ENCODE assay signal across 18 cellular contexts in genomic region chr10:92969151-92969550, GRCh38.
DNase-seq lines count a peak whose midpoint lies in the region; ATAC-seq and TF ChIP-seq lines count a peak whose summit lies in the region.
"Had no signal": no experiment of that assay in that cellular context is flagged by ENCODE, and none has a peak within 500 bp of the region (broad histone marks: within the 10 kb centered on the region; RNA-seq: fewer than 3 reads in every experiment).

No MANE protein-coding gene starts in this region.

- peak overlapping the region; percentile 33; the same call in 1 of the 2 replicates for H3K4ac ChIP-seq in IMR-90 (ENCODE audit: low read depth, low read length)

- H3K9me3 ChIP-seq in IMR-90 (ENCODE audit: control insufficient read depth, insufficient read depth, low read length), result no peaks in the 10 kb centered on the region
- H3K9me3 ChIP-seq in HAP-1, result no peaks in the 10 kb centered on the region
- H3K9me3 ChIP-seq: A549, BE2C, Peyer's patch had no signal

- WGBS in IMR-90 (ENCODE audit: extremely low coverage in 2 of 2, insufficient read length in 1 of 2), 2 experiments, result no CpG with 5 or more reads among the region's 1 CpG

- peak overlapping the region; percentile 33; the same call in 2 of the 3 replicates for H2BK15ac ChIP-seq in IMR-90 (ENCODE audit: low read depth, low read length)

- POLR2A ChIA-PET in IMR-90 (lab: Charles Lee; ENCODE audit: unreplicated experiment), result no interaction called here

- H3K18ac ChIP-seq in IMR-90 (ENCODE audit: low read depth, low read length), result peak overlapping the region; percentile 15; the same call in 1 of the 2 replicates

- no peak overlapping the region for H4K91ac ChIP-seq in IMR-90 (ENCODE audit: insufficient read depth, low read depth, low read length)

- H3K36me3 ChIP-seq in IMR-90 (ENCODE audit: control insufficient read depth, insufficient read depth, low read length) (no peaks in the 10 kb centered on the region), HAP-1 (replicated peaks) (peaks cover 10% of the 10 kb centered on the region)
- H3K36me3 ChIP-seq: BE2C, Peyer's patch had no signal

- no peak for TF ChIP-seq RAD21 in IMR-90 (IDR thresholded peaks at IDR 0.05; ENCODE audit: low read length)

- TF ChIP-seq CTCF in IMR-90 (conservative IDR thresholded peaks at IDR 0.05; ENCODE audit: low read depth, low read length), result no peak

- peak overlapping the region; percentile 74 for H2BK20ac ChIP-seq in IMR-90 (ENCODE audit: low read depth, low read length)

- no peak overlapping the region for H3K4me2 ChIP-seq in IMR-90 (ENCODE audit: low read depth, low read length)
- H3K4me2 ChIP-seq: A549, KMS-11 had no signal

- peak overlapping the region; percentile 42 for H3K14ac ChIP-seq in IMR-90 (replicated peaks; ENCODE audit: low read depth, low read length)

- no peaks in the 10 kb centered on the region for H4K20me1 ChIP-seq in IMR-90 (ENCODE audit: insufficient read depth, low read length)

- peak overlapping the region; percentile 46 for H2BK5ac ChIP-seq in IMR-90 (ENCODE audit: low read depth, low read length, poor library complexity, severe bottlenecking)

- CTCF ChIA-PET in IMR-90 (lab: Yijun Ruan, JAX), result interaction anchor here (0.6 kb wide), 1 partner anchor 35 kb away, joined by 3 read pairs; no protein-coding TSS in a partner anchor

- DNase-seq in AG20443 (ENCODE audit: low spot score) (peak; percentile 55), IMR-90 (peak; percentile 75), dermis blood vessel endothelial cell (peak; percentile 28), kidney tubule cell (ENCODE audit: low spot score) (peak; percentile 28), medulla oblongata (ENCODE audit: extremely low spot score) (no peak), HuH-7.5 (ENCODE audit: low spot score) (no peak), amygdala (lab: John Stamatoyannopoulos, UW) (no peak), HAP-1 (ENCODE audit: low spot score in 2 of 2) (no peak)
- DNase-seq: BE2C; CD4-positive, alpha-beta memory T cell; DND-41; NCI-H1417 treated with DMSO at 0.1 percent for 48 hours; NCI-H2029; NCI-H510A treated with DMSO at 0.1 percent for 48 hours; Peyer's patch; SHP77 had no signal

- peaks cover 18% of the 10 kb centered on the region for H3K4me1 ChIP-seq in IMR-90 (ENCODE audit: control insufficient read depth, insufficient read depth, low read length)
- H3K4me1 ChIP-seq in HAP-1, result no peaks in the 10 kb centered on the region
- H3K4me1 ChIP-seq: BE2C, Peyer's patch had no signal

- no peak overlapping the region for H3K4me3 ChIP-seq in IMR-90 (ENCODE audit: insufficient read depth, low read depth, low read length)
- no peak overlapping the region for H3K4me3 ChIP-seq in HAP-1
- H3K4me3 ChIP-seq: A549, Peyer's patch had no signal

- intact Hi-C loops in IMR-90 (cut with micrococcal nuclease), result no loop called here

- peak overlapping the region in 1 of 2 experiments; percentile 17; a peak in 1 of 4 replicates for H4K8ac ChIP-seq in IMR-90 (ENCODE audit: low read depth in 2 of 2, low read length in 2 of 2)

- TF ChIP-seq POLR2A in IMR-90 (IDR thresholded peaks at IDR 0.05; ENCODE audit: low read depth, low read length), result no peak

- peak; percentile 35 for ATAC-seq in IMR-90 (ENCODE audit: low read depth)
- ATAC-seq: A549 had no signal

- H3K56ac ChIP-seq in IMR-90 (ENCODE audit: extremely low read depth, insufficient read depth, low read length), result no peak overlapping the region

- peaks cover 3% of the 10 kb centered on the region; the same call in 1 of the 2 replicates for H3K9me1 ChIP-seq in IMR-90 (ENCODE audit: insufficient read depth, low read length)

- H2BK120ac ChIP-seq in IMR-90 (ENCODE audit: low read depth, low read length), result peak overlapping the region; percentile 7; the same call in 1 of the 2 replicates

- no peak overlapping the region for H2AK9ac ChIP-seq in IMR-90 (replicated peaks; ENCODE audit: low read depth, low read length, poor library complexity)

- H3K27me3 ChIP-seq in IMR-90 (ENCODE audit: control insufficient read depth, insufficient read depth, low read length) (no peaks in the 10 kb centered on the region), HAP-1 (ENCODE audit: low read depth) (no peaks in the 10 kb centered on the region)
- H3K27me3 ChIP-seq: BE2C, Peyer's patch had no signal

- H3K79me1 ChIP-seq in IMR-90 (ENCODE audit: low read depth in 1 of 2, low read length in 2 of 2), result peaks cover 0 to 7% of the 10 kb centered on the region in 2 experiments; a peak in 1 of 4 replicates

- H4K5ac ChIP-seq in IMR-90 (ENCODE audit: low read depth, low read length), result no peak overlapping the region

- H2AFZ ChIP-seq in IMR-90 (replicated peaks; ENCODE audit: low read length, poor library complexity), result no peak overlapping the region

- no TSS peak for BruUV-seq in IMR-90 (replicated peaks; lab: Mats Ljungman, UMichigan)

- dilution Hi-C loops in IMR-90 (cut with HindIII; ENCODE audit: low sequenced_read_pairs, unreplicated experiment), result no loop called here

- H3K23ac ChIP-seq in IMR-90 (ENCODE audit: low read depth, low read length), result peak overlapping the region; percentile 48; the same call in 1 of the 2 replicates

- H3K9ac ChIP-seq in IMR-90 (ENCODE audit: low read depth, low read length), result no peak overlapping the region
- H3K9ac ChIP-seq: KMS-11 had no signal

- in situ Hi-C loops in IMR-90 (cut with MboI; ENCODE audit: low sequenced_read_pairs) (no loop called here), HAP-1 (cut with MboI; ENCODE audit: low sequenced_read_pairs) (no loop called here)

- H2AK5ac ChIP-seq in IMR-90 (ENCODE audit: low read depth, low read length), result no peak overlapping the region

- no peak overlapping the region for H3K27ac ChIP-seq in IMR-90 (ENCODE audit: insufficient read depth, low read length)
- H3K27ac ChIP-seq: A549, KMS-11, Peyer's patch had no signal

TF ChIP-seq in IMR-90, 13 proteins besides CTCF, POLR2A, EP300 and RAD21:
- TF ChIP-seq FOS (IDR thresholded peaks at IDR 0.05; ENCODE audit: low read depth, low read length), result no peak
- 0 out of 2 replicates have a peak, but pooled peaks have one; percentile 3 for TF ChIP-seq MAFK (IDR thresholded peaks at IDR 0.05; ENCODE audit: low read depth, low read length)

Comparison
In these comparisons a context has a peak if more than half of its experiments do, and no peak if none do; other contexts are left out.
1. DNase-seq: peak in AG20443 (single experiment), IMR-90 (single experiment), dermis blood vessel endothelial cell (single experiment) and kidney tubule cell (single experiment); none in medulla oblongata (single experiment), HuH-7.5 (single experiment), amygdala (0 of 56) and HAP-1 (0 of 2).